13 cellular contexts compared by ENCODE assay signal in the genomic region with DNA sequence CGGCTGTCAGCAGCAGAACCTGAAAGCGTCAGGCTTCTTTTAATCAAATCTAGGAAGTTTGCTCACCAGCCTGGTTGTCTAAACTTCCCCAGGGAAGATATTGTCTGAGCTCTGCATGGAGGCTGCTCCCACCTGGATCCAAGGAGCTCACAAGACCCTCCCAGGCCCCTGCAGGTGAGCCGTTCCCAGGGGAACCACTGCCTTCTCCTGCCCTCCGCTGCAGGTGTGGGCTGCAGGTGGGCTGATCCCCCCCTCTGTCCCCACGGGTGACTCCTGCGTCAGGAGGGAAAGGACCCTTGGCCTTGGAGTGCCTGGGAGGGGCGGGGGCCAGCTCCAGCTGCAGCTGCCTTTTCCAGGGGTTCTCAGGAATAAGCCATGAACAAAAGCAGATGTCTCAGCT.
DNase-seq lines count a peak whose midpoint lies in the region; TF ChIP-seq lines count a peak whose summit lies in the region.
"Had no signal": no experiment of that assay in that cellular context is flagged by ENCODE, and none has a peak within 500 bp of the region (broad histone marks: within the 10 kb centered on the region; RNA-seq: fewer than 3 reads in every experiment).

No MANE protein-coding gene starts in this region.

- peaks cover 9% of the 10 kb centered on the region for H3K4me1 ChIP-seq in BLaER1
- H3K4me1 ChIP-seq in BLaER1 treated with 17β-estradiol and CSF1 and Interleukin-3, amounts not matched to agents 10 nM and 100 nM, result peaks cover 0 to 12% (median 7%) of the 10 kb centered on the region in 10 experiments; a peak in 15 of 20 replicates
- H3K4me1 ChIP-seq in neuronal stem cell (ENCODE audit: control insufficient read depth in 2 of 2, insufficient read depth in 1 of 2, low read depth in 1 of 2, low read length in 2 of 2), result peaks cover 15 to 16% of the 10 kb centered on the region in 2 donors
- H3K4me1 ChIP-seq in H9 (ENCODE audit: insufficient read depth, low read length), result no peaks in the 10 kb centered on the region
- H3K4me1 ChIP-seq in stomach, result no peaks in the 10 kb centered on the region
- H3K4me1 ChIP-seq: BE2C had no signal

- H3K4ac ChIP-seq in neuronal stem cell (ENCODE audit: low read length), result peak overlapping the region; percentile 56
- H3K4ac ChIP-seq in H9 (ENCODE audit: low read depth, low read length), result no peak overlapping the region

- no peak overlapping the region for H3K27ac Mint-ChIP-seq in H9
- H3K27ac Mint-ChIP-seq: CD4-positive, CD25-positive, alpha-beta regulatory T cell had no signal

- no peak overlapping the region for H2BK20ac ChIP-seq in H9 (ENCODE audit: low read depth, low read length, poor library complexity, severe bottlenecking)

- peak overlapping the region; percentile 77 for H3K18ac ChIP-seq in neuronal stem cell (ENCODE audit: low read length)
- no peak overlapping the region for H3K18ac ChIP-seq in H9 (ENCODE audit: insufficient read length, low read depth, low read length)

- TF ChIP-seq EP300 in stomach (IDR thresholded peaks at IDR 0.05), result no peak

- H3K4me3 ChIP-seq in BLaER1 (no peak overlapping the region), neuronal stem cell (ENCODE audit: low read length in 2 of 2) (no peak overlapping the region), stomach (no peak overlapping the region)
- H3K4me3 ChIP-seq in BLaER1 treated with 17β-estradiol and CSF1 and Interleukin-3, amounts not matched to agents 10 nM and 100 nM, result no peak overlapping the region
- H3K4me3 ChIP-seq: A549 had no signal

- H3K9me3 Mint-ChIP-seq in H9, result peaks cover 11 to 17% of the 10 kb centered on the region in 2 experiments

- TF ChIP-seq POLR2A in stomach (IDR thresholded peaks at IDR 0.05), result no peak

- no peak overlapping the region for H3K56ac ChIP-seq in H9 (ENCODE audit: insufficient read length, low read depth, low read length)

- peak overlapping the region; percentile 95 for H2BK15ac ChIP-seq in neuronal stem cell (ENCODE audit: low read length)
- H2BK15ac ChIP-seq in H9 (ENCODE audit: low read depth, low read length), result no peak overlapping the region

- H3K14ac ChIP-seq in neuronal stem cell (ENCODE audit: low read length) (peak overlapping the region; percentile 91), H9 (ENCODE audit: insufficient read depth, low read length) (no peak overlapping the region)

- no peak overlapping the region for H3K23ac ChIP-seq in neuronal stem cell (ENCODE audit: low read depth, low read length, poor library complexity)
- no peak overlapping the region for H3K23ac ChIP-seq in H9 (ENCODE audit: insufficient read length, low read depth, low read length)

- H4K91ac ChIP-seq in neuronal stem cell (ENCODE audit: low read depth, low read length, poor library complexity) (no peak overlapping the region), H9 (ENCODE audit: insufficient read length, low read depth, low read length) (no peak overlapping the region)

- peaks cover 0 to 13% (median 2%) of the 10 kb centered on the region in 3 experiments; a peak in 3 of 7 replicates for H3K36me3 Mint-ChIP-seq in H9 (ENCODE audit: insufficient read depth in 1 of 3, low read depth in 3 of 3)
- H3K36me3 Mint-ChIP-seq: CD4-positive, CD25-positive, alpha-beta regulatory T cell had no signal

- H2BK5ac ChIP-seq in neuronal stem cell (ENCODE audit: low read length), result no peak overlapping the region
- H2BK5ac ChIP-seq in H9 (ENCODE audit: insufficient read length, low read length), result no peak overlapping the region

- H2AFZ ChIP-seq in neuronal stem cell (ENCODE audit: low read length), result peak overlapping the region; percentile 26
- H2AFZ ChIP-seq in H9 (ENCODE audit: low read length), result no peak overlapping the region

- H2AK5ac ChIP-seq in neuronal stem cell (ENCODE audit: low read depth, low read length) (no peak overlapping the region), H9 (ENCODE audit: insufficient read length, low read length) (no peak overlapping the region)

- H3K79me1 ChIP-seq in neuronal stem cell (ENCODE audit: low read depth, low read length), result no peaks in the 10 kb centered on the region
- H3K79me1 ChIP-seq in H9 (ENCODE audit: insufficient read depth, low read depth, low read length, poor library complexity, severe bottlenecking), result no peaks in the 10 kb centered on the region

- H2BK120ac ChIP-seq in neuronal stem cell (ENCODE audit: low read depth, low read length) (peak overlapping the region; percentile 62), H9 (ENCODE audit: low read depth, low read length, poor library complexity, severe bottlenecking) (no peak overlapping the region)

- no peak overlapping the region for H3K27ac ChIP-seq in BLaER1
- no peak overlapping the region for H3K27ac ChIP-seq in BLaER1 treated with 17β-estradiol and CSF1 and Interleukin-3, amounts not matched to agents 10 nM and 100 nM
- no peak overlapping the region for H3K27ac ChIP-seq in neuronal stem cell (replicated peaks; ENCODE audit: low read length)
- no peak overlapping the region for H3K27ac ChIP-seq in H9 (ENCODE audit: insufficient read length, low read depth, low read length)
- no peak overlapping the region for H3K27ac ChIP-seq in stomach
- H3K27ac ChIP-seq: HL-60 had no signal

- no peaks in the 10 kb centered on the region for H3K79me2 ChIP-seq in H9 (ENCODE audit: insufficient read depth, low read length)

- H3K4me2 ChIP-seq in BLaER1 (peak overlapping the region; percentile 39), neuronal stem cell (ENCODE audit: insufficient read depth, low read length, poor library complexity, severe bottlenecking) (peak overlapping the region; percentile 0), H9 (ENCODE audit: insufficient read depth, insufficient read length, low read length) (no peak overlapping the region)
- H3K4me2 ChIP-seq in BLaER1 treated with 17β-estradiol and CSF1 and Interleukin-3, amounts not matched to agents 10 nM and 100 nM, result peak overlapping the region in 6 of 11 experiments; percentile 15 to 41 (median 29); a peak in 8 of 22 replicates
- H3K4me2 ChIP-seq: A549 had no signal

- no peaks in the 10 kb centered on the region for H3K27me3 ChIP-seq in BLaER1
- no peaks in the 10 kb centered on the region for H3K27me3 ChIP-seq in BLaER1 treated with 17β-estradiol and CSF1 and Interleukin-3, amounts not matched to agents 10 nM and 100 nM
- peaks cover 0 to 7% (median 0%) of the 10 kb centered on the region in 3 experiments for H3K27me3 ChIP-seq in neuronal stem cell (ENCODE audit: control insufficient read depth in 3 of 3, insufficient read depth in 3 of 3, low read depth in 1 of 3, low read length in 3 of 3)
- H3K27me3 ChIP-seq in H9 (ENCODE audit: insufficient read depth, low read length), result no peaks in the 10 kb centered on the region
- peaks cover 0 to 42% (median 10%) of the 10 kb centered on the region in 3 donors for H3K27me3 ChIP-seq in stomach
- H3K27me3 ChIP-seq: BE2C had no signal

- H3T11ph ChIP-seq in H9 (ENCODE audit: low read length), result no peak overlapping the region

- H3K4me3 Mint-ChIP-seq in H9, result peak overlapping the region in 1 of 2 experiments; percentile 53; a peak in 1 of 5 replicates
- H3K4me3 Mint-ChIP-seq: CD4-positive, CD25-positive, alpha-beta regulatory T cell had no signal

- H3K36me3 ChIP-seq in BLaER1 (no peaks in the 10 kb centered on the region), neuronal stem cell (replicated peaks in 1 of 2; ENCODE audit: control insufficient read depth in 2 of 2, insufficient read depth in 2 of 2, low read length in 2 of 2) (no peaks in the 10 kb centered on the region), stomach (no peaks in the 10 kb centered on the region)
- no peaks in the 10 kb centered on the region for H3K36me3 ChIP-seq in BLaER1 treated with 17β-estradiol and CSF1 and Interleukin-3, amounts not matched to agents 10 nM and 100 nM
- H3K36me3 ChIP-seq: BE2C had no signal

- peak; percentile 16 for DNase-seq in NCI-H69 (lab: John Stamatoyannopoulos, UW)
- DNase-seq in neuronal stem cell (ENCODE audit: low spot score), result no peak
- no peak for DNase-seq in H9
- DNase-seq in SHP77 (lab: John Stamatoyannopoulos, UW), result no peak
- no peak for DNase-seq in stomach
- DNase-seq: BE2C; CD4-positive, CD25-positive, alpha-beta regulatory T cell; DMS53; GF-D8 had no signal

- H3K9ac ChIP-seq in BLaER1 (no peak overlapping the region), neuronal stem cell (ENCODE audit: low read depth, low read length, poor library complexity) (no peak overlapping the region), H9 (ENCODE audit: extremely low read depth, insufficient read length, low read length) (no peak overlapping the region)
- H3K9ac ChIP-seq in BLaER1 treated with 17β-estradiol and CSF1 and Interleukin-3, amounts not matched to agents 10 nM and 100 nM, result no peak overlapping the region

- H4K8ac ChIP-seq in neuronal stem cell (ENCODE audit: low read depth, low read length) (no peak overlapping the region), H9 (replicated peaks; ENCODE audit: insufficient read length, low read depth, low read length) (no peak overlapping the region)

- TF ChIP-seq CTCF in H9 (conservative IDR thresholded peaks at IDR 0.05) (no peak), stomach (IDR thresholded peaks at IDR 0.05) (no peak)

- intact Hi-C loops in stomach (cut with DNase I; ENCODE audit: low total_unique reads), result no loop called here

- H3K9me3 ChIP-seq in BLaER1 (peaks cover 24% of the 10 kb centered on the region), neuronal stem cell (replicated peaks in 1 of 2; ENCODE audit: control insufficient read depth in 2 of 2, insufficient read depth in 1 of 2, low read depth in 1 of 2, low read length in 2 of 2) (peaks cover 2 to 15% of the 10 kb centered on the region in 2 donors), H9 (ENCODE audit: control insufficient read depth, low read depth, low read length) (no peaks in the 10 kb centered on the region), stomach (peaks cover 0 to 26% (median 15%) of the 10 kb centered on the region in 4 donors)
- H3K9me3 ChIP-seq in BLaER1 treated with 17β-estradiol and CSF1 and Interleukin-3, amounts not matched to agents 10 nM and 100 nM (replicated peaks in 1 of 11), result peaks cover 14 to 30% (median 24%) of the 10 kb centered on the region in 11 experiments; a peak in 21 of 22 replicates
- H3K9me3 ChIP-seq: BE2C had no signal

- H4K5ac ChIP-seq in H9 (ENCODE audit: insufficient read length, low read depth, low read length), result no peak overlapping the region

- no peaks in the 10 kb centered on the region for H3K23me2 ChIP-seq in H9 (ENCODE audit: insufficient read length, low read depth, low read length, poor library complexity, severe bottlenecking)

- H2BK12ac ChIP-seq in neuronal stem cell (ENCODE audit: low read length) (peak overlapping the region; percentile 79), H9 (ENCODE audit: insufficient read length, low read depth, low read length) (no peak overlapping the region)

- H4K20me1 ChIP-seq in BLaER1 (no peaks in the 10 kb centered on the region), H9 (ENCODE audit: control insufficient read depth, insufficient read depth, insufficient read length) (peaks cover 2% of the 10 kb centered on the region)
- H4K20me1 ChIP-seq in BLaER1 treated with 17β-estradiol and CSF1 and Interleukin-3, amounts not matched to agents 10 nM and 100 nM, result no peaks in the 10 kb centered on the region

- H3K27me3 Mint-ChIP-seq in H9 (ENCODE audit: low read depth), result no peaks in the 10 kb centered on the region; the same call in 1 of the 2 replicates

- no CpG with 5 or more reads among the region's 7 CpGs for WGBS in neuronal stem cell (ENCODE audit: extremely low coverage in 2 of 2, insufficient read length in 2 of 2, insufficient replicate concordance in 1 of 2), 2 donors
- WGBS in H9 (ENCODE audit: extremely low coverage, insufficient read length, low lambda C conversion rate), result no CpG with 5 or more reads among the region's 7 CpGs
- 34 to 43% (median 39%) methylated on average over 7 of the region's 7 CpGs for WGBS in stomach, 5 donors

- H3K4me1 Mint-ChIP-seq in H9, result peaks cover 18 to 37% of the 10 kb centered on the region in 2 experiments
- H3K4me1 Mint-ChIP-seq: CD4-positive, CD25-positive, alpha-beta regulatory T cell had no signal
